Comparison of ENCODE assay signal across 14 cellular contexts in the genomic region with DNA sequence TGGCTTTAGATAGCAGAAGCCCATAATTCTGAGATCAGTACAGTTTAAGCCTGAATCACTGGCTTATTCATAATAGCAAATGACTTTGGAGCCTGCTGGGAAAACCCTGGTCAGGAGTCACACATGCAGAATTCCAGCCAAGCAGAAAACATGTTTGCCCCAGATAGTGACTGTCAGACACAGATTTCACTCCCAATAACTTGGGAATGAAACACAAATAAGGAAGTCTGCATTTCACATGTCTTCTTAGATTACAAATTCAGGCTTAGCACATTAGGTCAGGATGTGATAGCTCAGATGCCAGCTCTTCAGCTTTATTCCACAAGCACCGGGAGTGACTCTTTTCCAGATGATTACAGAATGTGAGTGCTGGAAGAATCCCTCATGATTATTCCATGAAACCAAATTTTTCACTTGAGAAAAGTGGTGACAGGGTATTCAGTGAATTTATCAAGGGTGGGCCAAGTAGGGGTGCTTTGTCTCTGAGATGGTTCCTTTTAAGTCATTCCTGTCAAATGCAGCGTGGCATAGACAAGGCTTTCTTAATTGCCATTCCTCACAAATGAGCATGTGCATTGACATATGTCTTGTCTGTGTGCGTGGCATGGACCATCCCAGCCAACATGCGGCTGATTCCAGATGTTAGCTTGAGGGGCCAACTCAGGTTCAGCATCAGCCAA.
"Had no signal": no experiment of that assay in that cellular context is flagged by ENCODE, and none has a peak within 500 bp of the region (broad histone marks: within the 10 kb centered on the region; RNA-seq: fewer than 3 reads in every experiment).

No MANE protein-coding gene starts in this region.

- H3K4me3 ChIP-seq: prostate gland, sigmoid colon, thoracic aorta had no signal

- H3K27ac ChIP-seq: prostate gland, sigmoid colon, thoracic aorta, VCaP had no signal

- ATAC-seq: activated CD8-positive, alpha-beta T cell treated with anti-CD3 and anti-CD28 coated beads, Interleukin-2, amount 10 ng/mL, durations not matched to agents 7 days and 5 days; stimulated activated naive CD8-positive, alpha-beta T cell treated with anti-CD3 and anti-CD28 coated beads, Interleukin-15, amount 100 ng/mL, for 72 hours had no signal

- H3K27me3 ChIP-seq: sigmoid colon had no signal

- DNase-seq: activated CD4-positive, alpha-beta T cell treated with anti-CD3 and anti-CD28 coated beads for 48 hours; activated CD8-positive, alpha-beta memory T cell treated with anti-CD3 and anti-CD28 coated beads, Interleukin-2, amount 50 U/mL, for 48 hours; activated CD8-positive, alpha-beta T cell treated with anti-CD3 and anti-CD28 coated beads, Interleukin-2, amount 10 ng/mL, durations not matched to agents 7 days and 5 days; activated naive CD4-positive, alpha-beta T cell; cortex of kidney; effector memory CD4-positive, alpha-beta T cell; sigmoid colon; stimulated activated CD4-positive, alpha-beta T cell treated with anti-CD3 and anti-CD28 coated beads, Interleukin-15, amount 100 ng/mL, for 24 hours; stimulated activated CD4-positive, alpha-beta T cell treated with anti-CD3 and anti-CD28 coated beads, Interleukin-4, amount 100 ng/mL, for 4 hours; stimulated activated naive CD8-positive, alpha-beta T cell treated with anti-CD3 and anti-CD28 coated beads, Interleukin-15, amount 100 ng/mL, for 72 hours; T-helper 1 cell had no signal

- H3K36me3 ChIP-seq: prostate gland, sigmoid colon, thoracic aorta had no signal

- H3K4me1 ChIP-seq: prostate gland, sigmoid colon had no signal
